ENCODE assay signal across 8 cellular contexts in the genomic region with DNA sequence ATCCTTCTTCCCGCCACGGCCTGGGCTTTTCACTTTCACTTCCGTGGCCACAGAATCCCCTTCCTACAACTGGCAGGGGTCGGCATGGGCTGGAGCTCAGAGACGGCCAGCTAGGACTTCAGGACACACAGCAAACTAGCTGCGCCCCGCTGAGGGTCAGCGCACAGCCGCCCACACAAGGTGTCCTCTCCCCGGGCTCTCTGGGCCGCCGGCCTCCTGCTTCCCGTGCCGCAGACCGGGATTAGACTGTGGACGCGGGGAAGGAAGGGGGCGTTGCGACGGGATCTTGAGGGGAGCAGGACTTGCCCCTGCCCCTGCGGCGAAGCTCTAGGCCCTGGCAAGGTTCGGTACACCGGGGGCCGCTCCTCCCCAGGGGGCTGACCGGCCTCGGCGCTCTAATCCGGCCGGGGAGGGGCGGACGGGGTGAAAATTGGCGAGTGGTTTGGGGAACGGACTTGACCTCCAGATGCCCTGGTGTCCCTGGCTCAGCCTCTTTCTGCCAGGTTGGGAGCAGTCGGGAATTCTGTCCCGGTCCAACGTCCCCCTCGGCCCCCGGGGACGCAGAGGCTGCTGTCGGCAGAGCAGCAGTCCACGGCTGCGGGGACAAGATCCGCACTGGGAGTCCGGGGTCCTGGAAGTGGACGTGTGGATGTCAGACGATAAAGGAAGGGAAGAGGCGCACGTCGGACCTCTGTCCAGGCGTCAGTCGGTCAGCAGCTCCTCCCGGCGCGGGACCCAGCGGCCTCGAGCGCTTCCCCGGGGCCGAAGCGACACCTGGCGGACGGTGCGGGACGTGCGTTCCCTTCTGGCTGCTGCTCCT. TPM values are rescaled to one million over a fixed set of nuclear protein-coding genes. Genes with fewer than 3 reads are reported as not detected.
DNase-seq lines count a peak whose midpoint lies in the region; ATAC-seq lines count a peak whose summit lies in the region.

No MANE protein-coding gene starts in this region.

- H3K27ac Mint-ChIP-seq in activated CD4-positive, alpha-beta T cell treated with anti-CD3 and anti-CD28 coated beads, Interleukin-2, amount 10 ng/mL, durations not matched to agents 24 days and 14 days, result no peak overlapping the region

- no peaks in the 10 kb centered on the region for H3K9me3 Mint-ChIP-seq in activated CD4-positive, alpha-beta T cell treated with anti-CD3 and anti-CD28 coated beads, Interleukin-2, amount 10 ng/mL, durations not matched to agents 24 days and 14 days

- no peak for ATAC-seq in HG02623 (IDR thresholded peaks at IDR 0.05; ENCODE audit: unreplicated experiment)

- DNase-seq in CMK (ENCODE audit: low read depth) (peak; percentile 37), GOT3 (lab: John Stamatoyannopoulos, UW) (peak; percentile 26), NCI-H2107 (lab: John Stamatoyannopoulos, UW) (peak; percentile 50), left kidney (ENCODE audit: low read depth, low spot score) (peak; percentile 92)
- DNase-seq in activated CD4-positive, alpha-beta T cell treated with anti-CD3 and anti-CD28 coated beads, Interleukin-2, amount 10 ng/mL, durations not matched to agents 24 days and 14 days, result peak; percentile 94
- DNase-seq in stimulated activated CD4-positive, alpha-beta T cell treated with anti-CD3 and anti-CD28 coated beads, Interleukin-1b, Interleukin-23, amount 100 ng/mL, for 4 hours (ENCODE audit: low read depth in 2 of 2), result peak; percentile 77 to 83

- H3K4me1 Mint-ChIP-seq in activated CD4-positive, alpha-beta T cell treated with anti-CD3 and anti-CD28 coated beads, Interleukin-2, amount 10 ng/mL, durations not matched to agents 24 days and 14 days, result peaks cover 26% of the 10 kb centered on the region

- no peaks in the 10 kb centered on the region for H3K36me3 Mint-ChIP-seq in activated CD4-positive, alpha-beta T cell treated with anti-CD3 and anti-CD28 coated beads, Interleukin-2, amount 10 ng/mL, durations not matched to agents 24 days and 14 days (ENCODE audit: low read depth)

- H3K4me3 Mint-ChIP-seq in activated CD4-positive, alpha-beta T cell treated with anti-CD3 and anti-CD28 coated beads, Interleukin-2, amount 10 ng/mL, durations not matched to agents 24 days and 14 days, result peak overlapping the region; percentile 73

- intact Hi-C loops in activated CD4-positive, alpha-beta T cell treated with anti-CD3 and anti-CD28 coated beads, Interleukin-2, amount 10 ng/mL, durations not matched to agents 24 days and 14 days (cut with micrococcal nuclease), result loop anchor here (1.0 to 5.0 kb wide), 4 partner anchors 43 to 189 kb away; no protein-coding TSS in a partner anchor

- H3K27ac ChIP-seq in cingulate gyrus (ENCODE audit: low read depth, low read length), result peak overlapping the region; percentile 39

- peaks cover 75% of the 10 kb centered on the region for H3K27me3 Mint-ChIP-seq in activated CD4-positive, alpha-beta T cell treated with anti-CD3 and anti-CD28 coated beads, Interleukin-2, amount 10 ng/mL, durations not matched to agents 24 days and 14 days

RNA-seq across cellular contexts. Expression of a gene that starts 1.8 kb away (rescaled TPM):
- not detected in 2 replicates for total RNA-seq in activated CD4-positive, alpha-beta T cell treated with anti-CD3 and anti-CD28 coated beads, Interleukin-2, amount 10 ng/mL, durations not matched to agents 24 days and 14 days

RNA-seq across cellular contexts. Expression of a gene that starts 20.6 kb away (rescaled TPM):
- total RNA-seq in activated CD4-positive, alpha-beta T cell treated with anti-CD3 and anti-CD28 coated beads, Interleukin-2, amount 10 ng/mL, durations not matched to agents 24 days and 14 days, result 34.8 and 36.1 TPM in 2 replicates

RNA-seq across cellular contexts. Expression of a gene that starts 29.0 kb away (rescaled TPM):
- 50.9 and 57.0 TPM in 2 replicates for total RNA-seq in activated CD4-positive, alpha-beta T cell treated with anti-CD3 and anti-CD28 coated beads, Interleukin-2, amount 10 ng/mL, durations not matched to agents 24 days and 14 days

RNA-seq across cellular contexts. Expression of a gene that starts 37.6 kb away (rescaled TPM):
- 0.14 TPM in 1 of 2 replicates, not detected in the other for total RNA-seq in activated CD4-positive, alpha-beta T cell treated with anti-CD3 and anti-CD28 coated beads, Interleukin-2, amount 10 ng/mL, durations not matched to agents 24 days and 14 days

RNA-seq across cellular contexts. Expression of a gene that starts 46.3 kb away (rescaled TPM):
- 117 and 128 TPM in 2 replicates for total RNA-seq in activated CD4-positive, alpha-beta T cell treated with anti-CD3 and anti-CD28 coated beads, Interleukin-2, amount 10 ng/mL, durations not matched to agents 24 days and 14 days

Comparison
In these comparisons a context has a peak if more than half of its experiments do, and no peak if none do; other contexts are left out.
1. DNase-seq: peak in every context shown above with its lines; median percentile 94 in activated CD4-positive, alpha-beta T cell treated with anti-CD3 and anti-CD28 coated beads, Interleukin-2, amount 10 ng/mL, durations not matched to agents 24 days and 14 days; 92 in left kidney; 80 in stimulated activated CD4-positive, alpha-beta T cell treated with anti-CD3 and anti-CD28 coated beads, Interleukin-1b, Interleukin-23, amount 100 ng/mL, for 4 hours; 50 in NCI-H2107; 37 in CMK; 26 in GOT3.